ENCODE assay signal across 21 cellular contexts in the genomic region with DNA sequence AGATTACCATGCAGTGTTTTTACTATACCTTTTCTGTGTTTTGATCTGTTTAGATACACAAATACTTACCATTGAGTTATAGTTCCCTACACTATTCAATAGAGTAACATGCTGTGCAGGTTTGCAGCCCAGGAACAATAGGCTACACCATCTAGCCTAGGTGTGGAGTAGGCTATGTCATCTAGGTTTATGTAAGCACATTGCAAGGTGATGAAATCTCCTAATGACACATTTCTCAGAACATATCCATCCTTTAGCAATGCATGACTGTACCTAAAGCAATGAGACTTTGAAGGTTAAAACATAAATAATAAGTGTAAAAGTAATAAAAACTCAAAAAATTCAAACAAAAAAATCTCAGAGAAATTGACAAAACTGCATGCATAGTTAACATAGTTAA.
"Had no signal": no experiment of that assay in that cellular context is flagged by ENCODE, and none has a peak within 500 bp of the region (broad histone marks: within the 10 kb centered on the region; RNA-seq: fewer than 3 reads in every experiment).

No MANE protein-coding gene starts in this region.

- H3K4me1 ChIP-seq: prostate gland, right atrium auricular region, spleen, thyroid gland, vagina had no signal

- H3K9me3 ChIP-seq: neutrophil, ovary, prostate gland, right atrium auricular region, spleen, thyroid gland, vagina had no signal

- H3K27ac ChIP-seq: cardiac muscle cell, neutrophil, ovary, prostate gland, right atrium auricular region, spleen, thyroid gland, vagina had no signal

- H3K4me3 ChIP-seq: cardiac muscle cell, ovary, prostate gland, right atrium auricular region, spleen, thyroid gland, vagina had no signal

- DNase-seq: activated CD4-positive, alpha-beta memory T cell treated with anti-CD3 and anti-CD28 coated beads, Interleukin-2, amount 10 ng/mL, durations not matched to agents 7 days and 5 days; activated CD4-positive, alpha-beta T cell treated with anti-CD3 and anti-CD28 coated beads, Interleukin-2, amount 10 ng/mL, durations not matched to agents 24 days and 14 days; activated effector memory CD4-positive, alpha-beta T cell treated with Interleukin-2 at 50 U/mL for 16 hours; activated naive CD4-positive, alpha-beta T cell treated with anti-CD3 and anti-CD28 coated beads for 36 hours; activated naive CD8-positive, alpha-beta T cell treated with anti-CD3 and anti-CD28 coated beads, Interleukin-2, amount 10 ng/mL, durations not matched to agents 7 days and 5 days; activated T-cell treated with anti-CD3 and anti-CD28 coated beads, Interleukin-2, amount 50 U/mL, for 72 hours; amygdala; erythroblast; foreskin melanocyte; left ventricle myocardium superior; ovary; spleen; stimulated activated CD4-positive, alpha-beta T cell treated with anti-CD3 and anti-CD28 coated beads, Interleukin-4, amount 100 ng/mL, for 1 hour; substantia nigra; thyroid gland had no signal

- ATAC-seq: activated T-cell treated with anti-CD3 and anti-CD28 coated beads, Interleukin-2, amount 50 U/mL, for 72 hours; left ventricle myocardium superior; natural killer cell treated with Interleukin-12 subunit alpha and Interleukin-12 subunit beta and Interleukin-15 and Interleukin-18, amount 100 ng/mL, for 72 hours had no signal

- H3K36me3 ChIP-seq: cardiac muscle cell, neutrophil, ovary, prostate gland, right atrium auricular region, spleen, thyroid gland, vagina had no signal

- H3K27me3 ChIP-seq: cardiac muscle cell, neutrophil, ovary, right atrium auricular region, spleen, thyroid gland, vagina had no signal
